ENCODE assay signal across 1 cellular context in the genomic region with DNA sequence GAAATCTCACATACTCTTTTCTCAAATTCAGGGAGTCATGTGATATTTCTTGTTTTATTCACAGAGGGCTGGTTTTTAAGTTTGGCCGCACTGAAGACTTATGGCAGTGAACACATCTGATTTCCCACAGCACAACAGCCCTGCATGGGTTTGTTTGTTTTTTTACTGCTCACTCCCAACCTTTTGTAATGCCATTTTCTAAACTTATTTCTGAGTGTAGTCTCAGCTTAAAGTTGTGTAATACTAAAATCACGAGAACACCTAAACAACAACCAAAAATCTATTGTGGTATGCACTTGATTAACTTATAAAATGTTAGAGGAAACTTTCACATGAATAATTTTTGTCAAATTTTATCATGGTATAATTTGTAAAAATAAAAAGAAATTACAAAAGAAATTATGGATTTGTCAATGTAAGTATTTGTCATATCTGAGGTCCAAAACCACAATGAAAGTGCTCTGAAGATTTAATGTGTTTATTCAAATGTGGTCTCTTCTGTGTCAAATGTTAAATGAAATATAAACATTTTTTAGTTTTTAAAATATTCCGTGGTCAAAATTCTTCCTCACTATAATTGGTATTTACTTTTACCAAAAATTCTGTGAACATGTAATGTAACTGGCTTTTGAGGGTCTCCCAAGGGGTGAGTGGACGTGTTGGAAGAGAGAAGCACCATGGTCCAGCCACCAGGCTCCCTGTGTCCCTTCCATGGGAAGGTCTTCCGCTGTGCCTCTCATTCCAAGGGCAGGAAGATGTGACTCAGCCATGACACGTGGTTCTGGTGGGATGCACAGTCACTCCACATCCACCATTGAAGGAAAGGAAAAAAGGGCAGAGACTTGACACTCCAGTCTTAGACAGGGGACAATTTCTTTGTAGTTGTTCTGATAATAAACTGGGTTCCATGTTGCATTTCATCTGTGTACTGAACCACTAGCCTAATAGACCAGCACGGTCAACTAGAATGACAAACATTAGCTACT.
TF ChIP-seq lines count a peak whose summit lies in the region.

No MANE protein-coding gene starts in this region.

TF ChIP-seq in endothelial cell of umbilical vein, 7 proteins besides CTCF, POLR2A, EP300 and RAD21:
- TF ChIP-seq JUN (IDR thresholded peaks at IDR 0.05; ENCODE audit: borderline replicate concordance, insufficient read depth, insufficient read length, low read depth) (peak; percentile 68), MYC (IDR thresholded peaks at IDR 0.05; ENCODE audit: low read depth, low read length) (peak; percentile 74), POLR2AphosphoS5 (IDR thresholded peaks at IDR 0.05; ENCODE audit: insufficient read depth, low read depth, low read length) (no peak), FOS (IDR thresholded peaks at IDR 0.05; ENCODE audit: borderline replicate concordance, insufficient read depth, low read length) (peak; percentile 85), GATA2 (IDR thresholded peaks at IDR 0.05; ENCODE audit: insufficient read depth, insufficient read length, low read depth, low read length) (no peak), EZH2 (IDR thresholded peaks at IDR 0.05; ENCODE audit: borderline replicate concordance, low read depth, low read length, severe bottlenecking) (no peak)
- TF ChIP-seq, protein P1, sequence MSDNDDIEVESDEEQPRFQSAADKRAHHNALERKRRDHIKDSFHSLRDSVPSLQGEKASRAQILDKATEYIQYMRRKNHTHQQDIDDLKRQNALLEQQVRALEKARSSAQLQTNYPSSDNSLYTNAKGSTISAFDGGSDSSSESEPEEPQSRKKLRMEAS (IDR thresholded peaks at IDR 0.05; ENCODE audit: insufficient read depth, insufficient read length) = peak; percentile 87
